Comparison of ENCODE assay signal across 21 cellular contexts in genomic region chrX:10537308-10537707, GRCh38.
DNase-seq lines count a peak whose midpoint lies in the region; ATAC-seq, FAIRE-seq and TF ChIP-seq lines count a peak whose summit lies in the region.
"Had no signal": no experiment of that assay in that cellular context is flagged by ENCODE, and none has a peak within 500 bp of the region (broad histone marks: within the 10 kb centered on the region; RNA-seq: fewer than 3 reads in every experiment).

No MANE protein-coding gene starts in this region.

- H3K9ac ChIP-seq in liver (ENCODE audit: low read depth in 1 of 2, low read length in 2 of 2): peak overlapping the region in 1 of 2 donors; percentile 53

- H3K4me3 ChIP-seq in hepatocyte (no peak overlapping the region), liver (ENCODE audit: low read depth in 1 of 3, low read length in 3 of 3) (no peak overlapping the region), pancreas (no peak overlapping the region)
- H3K4me3 ChIP-seq: GM23338 had no signal

- H3K36me3 ChIP-seq in hepatocyte (replicated peaks; ENCODE audit: insufficient read depth, low read depth) (no peaks in the 10 kb centered on the region), liver (ENCODE audit: control insufficient read depth in 4 of 4, insufficient read depth in 3 of 4, low read depth in 1 of 4, low read length in 3 of 4) (no peaks in the 10 kb centered on the region), pancreas (no peaks in the 10 kb centered on the region)
- H3K36me3 ChIP-seq: BE2C had no signal

- in situ Hi-C loops in GM13977 (cut with MboI; ENCODE audit: low pct_unique_long_range_greater_than_20kb, low sequenced_read_pairs, unreplicated experiment): no loop called here

- peak overlapping the region; percentile 29 for H3K4me2 ChIP-seq in hepatocyte
- H3K4me2 ChIP-seq: GM23338 had no signal

- TF ChIP-seq RAD21 in liver (IDR thresholded peaks at IDR 0.05): peak in 1 of 2 donors; percentile 9

- peaks cover 3% of the 10 kb centered on the region for H3K4me1 ChIP-seq in hepatocyte (ENCODE audit: insufficient read depth)
- H3K4me1 ChIP-seq in liver (ENCODE audit: control insufficient read depth in 4 of 4, insufficient read depth in 4 of 4, low read length in 3 of 4): peaks cover 3 to 7% (median 5%) of the 10 kb centered on the region in 4 donors
- no peaks in the 10 kb centered on the region for H3K4me1 ChIP-seq in pancreas
- H3K4me1 ChIP-seq: BE2C had no signal

- H4K20me1 ChIP-seq in hepatocyte (ENCODE audit: insufficient read depth, poor library complexity, severe bottlenecking): no peaks in the 10 kb centered on the region

- H3K27me3 ChIP-seq in hepatocyte: no peaks in the 10 kb centered on the region
- H3K27me3 ChIP-seq in liver (ENCODE audit: control insufficient read depth in 4 of 4, insufficient read depth in 4 of 4, low read length in 3 of 4): no peaks in the 10 kb centered on the region
- H3K27me3 ChIP-seq in pancreas: no peaks in the 10 kb centered on the region
- H3K27me3 ChIP-seq: BE2C had no signal

- peak overlapping the region; percentile 14 for H3K27ac ChIP-seq in hepatocyte
- H3K27ac ChIP-seq in liver (ENCODE audit: low read depth in 1 of 2, low read length in 2 of 2): peak overlapping the region; percentile 52 to 90
- H3K27ac ChIP-seq in pancreas: peak overlapping the region in 2 of 4 donors; percentile 15 to 30
- H3K27ac ChIP-seq: HL-60 had no signal

- H3K79me2 ChIP-seq in hepatocyte: peaks cover 4% of the 10 kb centered on the region

- H2AFZ ChIP-seq in hepatocyte: no peak overlapping the region
- H2AFZ ChIP-seq: GM23338 had no signal

- FAIRE-seq in pancreas (lab: Jason Lieb, UNC) (no peak), urothelium cell line (lab: Jason Lieb, UNC) (no peak)
- FAIRE-seq: D721Med, GM12892, H54 had no signal

- no peaks in the 10 kb centered on the region for H3K9me3 ChIP-seq in hepatocyte (ENCODE audit: low read depth)
- H3K9me3 ChIP-seq in liver (ENCODE audit: control insufficient read depth in 4 of 4, low read length in 3 of 4): no peaks in the 10 kb centered on the region
- no peaks in the 10 kb centered on the region for H3K9me3 ChIP-seq in pancreas
- H3K9me3 ChIP-seq: BE2C had no signal

- peak; percentile 3 for DNase-seq in HuH-7 (ENCODE audit: low spot score)
- peak; percentile 16 for DNase-seq in hepatocyte (ENCODE audit: low spot score)
- no peak for DNase-seq in pancreas
- DNase-seq in GM13977 (ENCODE audit: low spot score): no peak
- DNase-seq in urothelium cell line (ENCODE audit: low spot score): no peak
- no peak for DNase-seq in stimulated activated naive CD4-positive, alpha-beta T cell (lab: John Stamatoyannopoulos, UW)
- DNase-seq: ACHN; BE2C; C1 segment of cervical spinal cord; CD4-positive, CD25-positive, alpha-beta regulatory T cell; CD8-positive, alpha-beta memory T cell; COR-L47; GDM1; HCEC 1CT had no signal

- peak in 3 of 4 donors; percentile 71 to 86 (median 84) for ATAC-seq in pancreas
- ATAC-seq in HG03196 (IDR thresholded peaks at IDR 0.05; ENCODE audit: unreplicated experiment): no peak
- ATAC-seq: GM23338 had no signal

- intact Hi-C loops in pancreas (cut with DNase I): no loop called here

- WGBS in hepatocyte (ENCODE audit: low lambda C conversion rate, missing lambda C conversion rate): 51% methylated on average over 2 of the region's 2 CpGs
- 23% methylated on average over 2 of the region's 2 CpGs for WGBS in liver
- 15% methylated on average over 2 of the region's 2 CpGs for WGBS in pancreas, 2 donors

- H3K9me2 ChIP-seq in hepatocyte (replicated peaks; ENCODE audit: insufficient read depth): no peaks in the 10 kb centered on the region

- no peak for TF ChIP-seq CTCF in hepatocyte (IDR thresholded peaks at IDR 0.05; ENCODE audit: poor library complexity)
- TF ChIP-seq CTCF in liver (IDR thresholded peaks at IDR 0.05; ENCODE audit: low read depth, low read length, missing input control): no peak
- TF ChIP-seq CTCF in pancreas (IDR thresholded peaks at IDR 0.05): no peak
- no peak for TF ChIP-seq CTCF in GM13977 (IDR thresholded peaks at IDR 0.05; ENCODE audit: extremely low read depth, insufficient read depth, missing control alignments)

TF ChIP-seq in liver, 16 proteins besides CTCF, POLR2A, EP300 and RAD21:
- TF ChIP-seq JUND (IDR thresholded peaks at IDR 0.05): peak in 1 of 2 donors; percentile 29
- TF ChIP-seq GABPA (IDR thresholded peaks at IDR 0.05 in 1 of 2, conservative IDR thresholded peaks at IDR 0.05 in 1 of 2): no peak
- no peak for TF ChIP-seq EGR1 (IDR thresholded peaks at IDR 0.05; ENCODE audit: low read depth in 2 of 2)
- TF ChIP-seq MAX (IDR thresholded peaks at IDR 0.05): no peak
- TF ChIP-seq SP1 (IDR thresholded peaks at IDR 0.05): peak; percentile 79
- peak; percentile 78 to 82 for TF ChIP-seq HNF4A (conservative IDR thresholded peaks at IDR 0.05)
- TF ChIP-seq HNF4G (IDR thresholded peaks at IDR 0.05): peak; percentile 40
- TF ChIP-seq YY1 (IDR thresholded peaks at IDR 0.05): peak; percentile 42
- peak; percentile 57 for TF ChIP-seq REST (IDR thresholded peaks at IDR 0.05)
- TF ChIP-seq FOXA2 (IDR thresholded peaks at IDR 0.05): no peak
- peak; percentile 11 to 60 for TF ChIP-seq RXRA (IDR thresholded peaks at IDR 0.05)
- no peak for TF ChIP-seq TAF1 (conservative IDR thresholded peaks at IDR 0.05)
TF ChIP-seq in liver: peak in this region for 7.

Comparison
In these comparisons a context has a peak if more than half of its experiments do, and no peak if none do; other contexts are left out.
1. DNase-seq: peak in HuH-7 (single experiment) and hepatocyte (single experiment); none in pancreas (0 of 6), GM13977 (single experiment), urothelium cell line (single experiment) and stimulated activated naive CD4-positive, alpha-beta T cell (0 of 6).